In genomic region chr1:87466621-87467020, GRCh38 we compare ENCODE assay signal across 26 cellular contexts.
"Had no signal": no experiment of that assay in that cellular context is flagged by ENCODE, and none has a peak within 500 bp of the region (broad histone marks: within the 10 kb centered on the region; RNA-seq: fewer than 3 reads in every experiment).

No MANE protein-coding gene starts in this region.

- H3K36me3 ChIP-seq: stomach, suprapubic skin, thoracic aorta, tibial artery, tibial nerve, transverse colon, upper lobe of left lung, upper lobe of right lung, uterus, vagina had no signal

- H3K36me3 Mint-ChIP-seq: stimulated activated effector memory CD8-positive, alpha-beta T cell treated with anti-CD3 and anti-CD28 coated beads, Interleukin-12 subunit alpha, Interleukin-12 subunit beta, amount 100 ng/mL, for 72 hours; stimulated activated memory B cell treated with anti-CD40 and anti-IgM and Interleukin-4, amounts not matched to agents 10 μg/mL and 1 μg/mL and 100 μg/mL, for 72 hours; stimulated activated naive B cell treated with anti-CD40 and anti-IgM and Interleukin-4, amounts not matched to agents 10 μg/mL and 1 μg/mL and 100 μg/mL, for 72 hours; type B pancreatic cell had no signal

- H3K27ac Mint-ChIP-seq: stimulated activated effector memory CD8-positive, alpha-beta T cell treated with anti-CD3 and anti-CD28 coated beads, Interleukin-12 subunit alpha, Interleukin-12 subunit beta, amount 100 ng/mL, for 72 hours; stimulated activated memory B cell treated with anti-CD40 and anti-IgM and Interleukin-4, amounts not matched to agents 10 μg/mL and 1 μg/mL and 100 μg/mL, for 72 hours; stimulated activated naive B cell treated with anti-CD40 and anti-IgM and Interleukin-4, amounts not matched to agents 10 μg/mL and 1 μg/mL and 100 μg/mL, for 72 hours; stimulated activated naive CD8-positive, alpha-beta T cell treated with anti-CD3 and anti-CD28 coated beads, Interleukin-15, amount 100 ng/mL, for 72 hours; stimulated activated naive CD8-positive, alpha-beta T cell treated with anti-CD3 and anti-CD28 coated beads, Interleukin-15, Interleukin-2, amounts not matched to agents 100 ng/mL and 50 ng/mL, for 24 hours; type B pancreatic cell had no signal

- H3K4me3 ChIP-seq: stomach, suprapubic skin, testis, thoracic aorta, tibial artery, tibial nerve, transverse colon, upper lobe of left lung, upper lobe of right lung, uterus, vagina had no signal

- H3K9me3 ChIP-seq: stomach, suprapubic skin, testis, thoracic aorta, tibial artery, transverse colon, upper lobe of left lung, upper lobe of right lung, uterus, vagina had no signal

- H3K27me3 Mint-ChIP-seq: stimulated activated memory B cell treated with anti-CD40 and anti-IgM and Interleukin-4, amounts not matched to agents 10 μg/mL and 1 μg/mL and 100 μg/mL, for 72 hours; stimulated activated naive CD8-positive, alpha-beta T cell treated with anti-CD3 and anti-CD28 coated beads, Interleukin-15, amount 100 ng/mL, for 72 hours; type B pancreatic cell had no signal

- H3K4me3 Mint-ChIP-seq: stimulated activated effector memory CD8-positive, alpha-beta T cell treated with anti-CD3 and anti-CD28 coated beads, Interleukin-12 subunit alpha, Interleukin-12 subunit beta, amount 100 ng/mL, for 72 hours; stimulated activated memory B cell treated with anti-CD40 and anti-IgM and Interleukin-4, amounts not matched to agents 10 μg/mL and 1 μg/mL and 100 μg/mL, for 72 hours; stimulated activated naive B cell treated with anti-CD40 and anti-IgM and Interleukin-4, amounts not matched to agents 10 μg/mL and 1 μg/mL and 100 μg/mL, for 72 hours; stimulated activated naive CD8-positive, alpha-beta T cell treated with anti-CD3 and anti-CD28 coated beads, Interleukin-15, amount 100 ng/mL, for 72 hours; stimulated activated naive CD8-positive, alpha-beta T cell treated with anti-CD3 and anti-CD28 coated beads, Interleukin-15, Interleukin-2, amounts not matched to agents 100 ng/mL and 50 ng/mL, for 24 hours; type B pancreatic cell had no signal

- H3K27ac ChIP-seq: stomach, suprapubic skin, testis, thoracic aorta, tibial artery, tibial nerve, transverse colon, upper lobe of left lung, upper lobe of right lung, uterus, vagina had no signal

- ATAC-seq: stimulated activated memory B cell treated with anti-CD40 and anti-IgM and Interleukin-4, amounts not matched to agents 10 μg/mL and 1 μg/mL and 100 μg/mL, for 72 hours; stimulated activated naive B cell treated with anti-CD40 and anti-IgM and Interleukin-4, amounts not matched to agents 10 μg/mL and 1 μg/mL and 100 μg/mL, for 72 hours; stimulated activated naive CD8-positive, alpha-beta T cell treated with anti-CD3 and anti-CD28 coated beads, Interleukin-15, amount 100 ng/mL, for 72 hours; stimulated activated naive CD8-positive, alpha-beta T cell treated with anti-CD3 and anti-CD28 coated beads, Interleukin-15, Interleukin-2, amounts not matched to agents 100 U/mL and 50 U/mL, for 24 hours; upper lobe of right lung had no signal

- DNase-seq: stimulated activated CD4-positive, alpha-beta T cell treated with anti-CD3 and anti-CD28 coated beads, Interleukin-2, amount 100 ng/mL, for 48 hours; stimulated activated CD4-positive, alpha-beta T cell treated with anti-CD3 and anti-CD28 coated beads, Interleukin-4, amount 100 ng/mL, for 1 hour; stimulated activated CD4-positive, alpha-beta T cell treated with anti-CD3 and anti-CD28 coated beads, Interleukin-4, amount 100 ng/mL, for 24 hours; stimulated activated CD4-positive, alpha-beta T cell treated with anti-CD3 and anti-CD28 coated beads, Interleukin-4, amount 100 ng/mL, for 4 hours; stimulated activated CD8-positive, alpha-beta memory T cell treated with anti-CD3 and anti-CD28 coated beads, Interleukin-4, amount 100 ng/mL, for 48 hours; stimulated activated naive B cell treated with anti-CD40 and anti-IgM and Interleukin-4, amounts not matched to agents 10 μg/mL and 1 μg/mL and 100 μg/mL, for 72 hours; stimulated activated naive CD4-positive, alpha-beta T cell treated with Interleukin-2 at 50 U/mL for 16 hours; stimulated activated naive CD8-positive, alpha-beta T cell treated with anti-CD3 and anti-CD28 coated beads, Interleukin-15, amount 100 ng/mL, for 72 hours; stimulated activated naive CD8-positive, alpha-beta T cell treated with anti-CD3 and anti-CD28 coated beads, Interleukin-15, Interleukin-2, amounts not matched to agents 100 U/mL and 50 U/mL, for 24 hours; stomach; substantia nigra; testis; tibial artery; transverse colon; trophoblast cell; upper lobe of right lung; uterus had no signal

- H3K9me3 Mint-ChIP-seq: stimulated activated effector memory CD8-positive, alpha-beta T cell treated with anti-CD3 and anti-CD28 coated beads, Interleukin-12 subunit alpha, Interleukin-12 subunit beta, amount 100 ng/mL, for 72 hours; stimulated activated memory B cell treated with anti-CD40 and anti-IgM and Interleukin-4, amounts not matched to agents 10 μg/mL and 1 μg/mL and 100 μg/mL, for 72 hours; stimulated activated naive B cell treated with anti-CD40 and anti-IgM and Interleukin-4, amounts not matched to agents 10 μg/mL and 1 μg/mL and 100 μg/mL, for 72 hours; stimulated activated naive CD8-positive, alpha-beta T cell treated with anti-CD3 and anti-CD28 coated beads, Interleukin-15, amount 100 ng/mL, for 72 hours; stimulated activated naive CD8-positive, alpha-beta T cell treated with anti-CD3 and anti-CD28 coated beads, Interleukin-15, Interleukin-2, amounts not matched to agents 100 ng/mL and 50 ng/mL, for 24 hours; type B pancreatic cell had no signal

- H3K4me1 ChIP-seq: suprapubic skin, testis, transverse colon, upper lobe of left lung, upper lobe of right lung, uterus, vagina had no signal

- H3K27me3 ChIP-seq: stomach, suprapubic skin, testis, tibial artery, tibial nerve, transverse colon, upper lobe of left lung, upper lobe of right lung, uterus, vagina had no signal

- H3K4me1 Mint-ChIP-seq: stimulated activated effector memory CD8-positive, alpha-beta T cell treated with anti-CD3 and anti-CD28 coated beads, Interleukin-12 subunit alpha, Interleukin-12 subunit beta, amount 100 ng/mL, for 72 hours; stimulated activated naive CD8-positive, alpha-beta T cell treated with anti-CD3 and anti-CD28 coated beads, Interleukin-15, amount 100 ng/mL, for 72 hours had no signal
